ENCODE assay signal across 16 cellular contexts in the genomic region with DNA sequence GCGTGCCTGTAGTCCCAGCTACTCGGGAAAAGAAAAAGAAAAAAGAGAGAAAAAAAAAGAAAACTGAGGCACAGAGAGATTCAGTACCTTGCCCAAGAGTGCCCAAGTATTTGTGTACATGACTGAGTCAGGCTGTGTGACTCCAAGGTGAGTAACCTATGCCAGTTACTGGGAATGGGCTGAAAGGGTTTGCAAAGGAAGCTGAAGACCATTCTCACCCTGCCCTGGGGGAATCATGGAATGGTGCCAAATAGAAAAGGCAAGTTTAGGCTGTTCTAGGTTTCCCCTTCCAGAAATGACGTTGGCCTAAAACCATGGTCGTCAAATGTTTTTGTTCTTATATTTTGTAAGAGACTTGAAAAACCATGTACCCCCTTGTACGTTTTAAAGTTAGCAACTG.
"Had no signal": no experiment of that assay in that cellular context is flagged by ENCODE, and none has a peak within 500 bp of the region (broad histone marks: within the 10 kb centered on the region; RNA-seq: fewer than 3 reads in every experiment).

No MANE protein-coding gene starts in this region.

- FAIRE-seq: pancreas had no signal

- ATAC-seq: activated CD8-positive, alpha-beta memory T cell treated with anti-CD3 and anti-CD28 coated beads, Interleukin-2, amount 10 ng/mL, durations not matched to agents 7 days and 5 days; activated naive CD8-positive, alpha-beta T cell treated with anti-CD3 and anti-CD28 coated beads, Interleukin-2, amount 50 U/mL, for 24 hours; left ventricle myocardium superior; naive thymus-derived CD8-positive, alpha-beta T cell; pancreas; stimulated activated effector memory CD8-positive, alpha-beta T cell treated with anti-CD3 and anti-CD28 coated beads, Interleukin-12 subunit alpha, Interleukin-12 subunit beta, amount 100 ng/mL, for 72 hours had no signal

- H3K9me3 ChIP-seq: ascending aorta, pancreas had no signal

- H3K36me3 ChIP-seq: ascending aorta, pancreas had no signal

- H3K4me1 ChIP-seq: ascending aorta, pancreas had no signal

- H3K27me3 ChIP-seq: ascending aorta, pancreas had no signal

- H3K4me3 ChIP-seq: ascending aorta, pancreas had no signal

- H3K27ac ChIP-seq: ascending aorta, pancreas had no signal

- DNase-seq: activated CD4-positive, alpha-beta T cell treated with anti-CD3 and anti-CD28 coated beads for 1 hour; activated CD4-positive, alpha-beta T cell treated with anti-CD3 and anti-CD28 coated beads, Interleukin-2, amount 50 U/mL, for 48 hours; activated CD8-positive, alpha-beta memory T cell treated with anti-CD3 and anti-CD28 coated beads, Interleukin-2, amount 10 ng/mL, durations not matched to agents 7 days and 5 days; activated naive CD4-positive, alpha-beta T cell treated with anti-CD3 and anti-CD28 coated beads for 36 hours; activated naive CD8-positive, alpha-beta T cell treated with anti-CD3 and anti-CD28 coated beads, Interleukin-2, amount 50 U/mL, for 24 hours; activated T-cell treated with anti-CD3 and anti-CD28 coated beads, Interleukin-2, amount 50 U/mL, for 1 hour; endodermal cell; hypothalamus; left ventricle myocardium superior; mesenchymal stem cell; naive thymus-derived CD8-positive, alpha-beta T cell; pancreas; stimulated activated CD4-positive, alpha-beta T cell treated with anti-CD3 and anti-CD28 coated beads, Interleukin-12 subunit alpha, Interleukin-12 subunit beta, amount 100 ng/mL, for 4 hours; T-helper 9 cell had no signal
